28 cellular contexts compared by ENCODE assay signal in the genomic region with DNA sequence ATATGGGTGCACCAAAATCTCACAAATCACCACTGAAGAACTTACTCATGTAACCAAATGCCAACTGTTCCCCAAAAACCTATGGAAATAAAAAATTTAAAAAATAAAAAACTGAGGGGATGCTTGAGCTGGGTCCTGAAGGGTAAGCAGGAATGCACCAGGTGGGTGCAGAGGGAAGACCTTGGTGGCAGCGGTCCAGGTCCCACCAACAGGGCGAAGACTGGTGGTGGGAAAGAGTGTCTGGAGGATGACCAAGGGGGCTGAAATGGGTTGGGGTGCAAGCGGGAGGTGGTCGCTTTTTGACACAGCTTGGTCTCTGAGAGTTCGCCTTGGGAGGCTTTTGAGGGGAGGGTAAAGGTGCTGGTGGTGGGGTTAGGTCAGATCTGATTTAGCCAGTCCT.
"Had no signal": no experiment of that assay in that cellular context is flagged by ENCODE, and none has a peak within 500 bp of the region (broad histone marks: within the 10 kb centered on the region; RNA-seq: fewer than 3 reads in every experiment).

No MANE protein-coding gene starts in this region.

- H3K36me3 Mint-ChIP-seq: immature natural killer cell; natural killer cell; stimulated activated memory B cell treated with anti-CD40 and anti-IgM and Interleukin-4, amounts not matched to agents 10 μg/mL and 1 μg/mL and 100 μg/mL, for 72 hours had no signal

- H3K4me3 Mint-ChIP-seq: dendritic cell treated with granulocyte-macrophage colony-stimulating factor and Interleukin-4, amounts not matched to agents 40 ng/mL and 50 ng/mL, for 4 days; immature natural killer cell; natural killer cell; stimulated activated memory B cell treated with anti-CD40 and anti-IgM and Interleukin-4, amounts not matched to agents 10 μg/mL and 1 μg/mL and 100 μg/mL, for 72 hours had no signal

- H3K9me3 Mint-ChIP-seq: dendritic cell treated with granulocyte-macrophage colony-stimulating factor and Interleukin-4, amounts not matched to agents 40 ng/mL and 50 ng/mL, for 4 days; immature natural killer cell; natural killer cell; stimulated activated memory B cell treated with anti-CD40 and anti-IgM and Interleukin-4, amounts not matched to agents 10 μg/mL and 1 μg/mL and 100 μg/mL, for 72 hours had no signal

- H3K27ac ChIP-seq: colonic mucosa, esophagus muscularis mucosa, foreskin keratinocyte, lower lobe of right lung, pancreas, testis, tibial artery, upper lobe of left lung had no signal

- H3K27me3 ChIP-seq: colonic mucosa, esophagus muscularis mucosa, gastroesophageal sphincter, pancreas, right atrium auricular region, testis, tibial artery, uterus had no signal

- H3K9me3 ChIP-seq: colonic mucosa, esophagus muscularis mucosa, gastroesophageal sphincter, heart right ventricle, lower lobe of right lung, pancreas, right atrium auricular region, testis, tibial artery, upper lobe of left lung, uterus had no signal

- H3K36me3 ChIP-seq: colonic mucosa, esophagus muscularis mucosa, gastroesophageal sphincter, heart right ventricle, lower lobe of right lung, pancreas, right atrium auricular region, tibial artery, upper lobe of left lung, uterus had no signal

- FAIRE-seq: endothelial cell of umbilical vein, pancreas had no signal

- H3K4me3 ChIP-seq: colonic mucosa, esophagus muscularis mucosa, gastroesophageal sphincter, heart right ventricle, lower lobe of right lung, pancreas, right atrium auricular region, smooth muscle cell, testis, tibial artery, upper lobe of left lung, uterus had no signal

- DNase-seq: central memory CD4-positive, alpha-beta T cell; effector memory CD4-positive, alpha-beta T cell; foreskin keratinocyte; heart right ventricle; hippocampal formation; immature natural killer cell; islet precursor cell; kidney glomerular epithelial cell; left colon; left ventricle myocardium superior; lower lobe of right lung; natural killer cell; stimulated activated CD4-positive, alpha-beta T cell treated with anti-CD3 and anti-CD28 coated beads, Interleukin-4, amount 100 ng/mL, for 4 hours; stimulated activated naive CD8-positive, alpha-beta T cell treated with anti-CD3 and anti-CD28 coated beads, Interleukin-15, Interleukin-2, amounts not matched to agents 100 U/mL and 50 U/mL, for 24 hours; testis; tibial artery; upper lobe of left lung; uterus had no signal

- H3K4me1 ChIP-seq: foreskin keratinocyte had no signal

- H3K27me3 Mint-ChIP-seq: progenitor cell of endocrine pancreas had no signal

- H3K4me2 ChIP-seq: smooth muscle cell had no signal

- H3K27ac Mint-ChIP-seq: dendritic cell treated with granulocyte-macrophage colony-stimulating factor and Interleukin-4, amounts not matched to agents 40 ng/mL and 50 ng/mL, for 4 days; immature natural killer cell; natural killer cell; progenitor cell of endocrine pancreas; stimulated activated memory B cell treated with anti-CD40 and anti-IgM and Interleukin-4, amounts not matched to agents 10 μg/mL and 1 μg/mL and 100 μg/mL, for 72 hours had no signal
